8 cellular contexts compared by ENCODE assay signal in genomic region chr6:131808460-131809269, GRCh38. TPM values are rescaled to one million over a fixed set of nuclear protein-coding genes. Genes with fewer than 3 reads are reported as not detected.
DNase-seq lines count a peak whose midpoint lies in the region; ATAC-seq and FAIRE-seq lines count a peak whose summit lies in the region.

No MANE protein-coding gene starts in this region.

- H3K27me3 Mint-ChIP-seq in activated T-helper 1 cell treated with anti-CD3 and anti-CD28 coated beads, Interleukin-12 subunit alpha, Interleukin-12 subunit beta, Interleukin-2, Interleukin-4 antibody, amounts not matched to agents 30 ng/mL and 10 ng/mL and 1 ng/mL, durations not matched to agents 14 hours and 24 hours and 36 hours (ENCODE audit: insufficient read depth), result peaks cover 51% of the 10 kb centered on the region

- no peak for FAIRE-seq in RCC 7860 (lab: Jason Lieb, UNC)

- H3K9ac ChIP-seq in iPS-18a (ENCODE audit: low read length), result peak overlapping the region; percentile 59

- peak overlapping the region; percentile 70 for H3K4me3 Mint-ChIP-seq in activated T-helper 1 cell treated with anti-CD3 and anti-CD28 coated beads, Interleukin-12 subunit alpha, Interleukin-12 subunit beta, Interleukin-2, Interleukin-4 antibody, amounts not matched to agents 30 ng/mL and 10 ng/mL and 1 ng/mL, durations not matched to agents 14 hours and 24 hours and 36 hours
- H3K4me3 Mint-ChIP-seq in stimulated activated effector memory CD8-positive, alpha-beta T cell treated with anti-CD3 and anti-CD28 coated beads, Interleukin-12 subunit alpha, Interleukin-12 subunit beta, amount 100 ng/mL, for 72 hours, result peak overlapping the region; percentile 86

- peak; percentile 14 for ATAC-seq in HG02610 (IDR thresholded peaks at IDR 0.05; ENCODE audit: unreplicated experiment)
- ATAC-seq in stimulated activated effector memory CD8-positive, alpha-beta T cell treated with anti-CD3 and anti-CD28 coated beads, Interleukin-12 subunit alpha, Interleukin-12 subunit beta, amount 100 ng/mL, for 72 hours, result no peak
- ATAC-seq in HG03139 (IDR thresholded peaks at IDR 0.05; ENCODE audit: unreplicated experiment), result no peak

- H3K36me3 ChIP-seq in iPS-18a (ENCODE audit: control insufficient read depth, low read depth, low read length), result no peaks in the 10 kb centered on the region

- H3K4me1 Mint-ChIP-seq in activated T-helper 1 cell treated with anti-CD3 and anti-CD28 coated beads, Interleukin-12 subunit alpha, Interleukin-12 subunit beta, Interleukin-2, Interleukin-4 antibody, amounts not matched to agents 30 ng/mL and 10 ng/mL and 1 ng/mL, durations not matched to agents 14 hours and 24 hours and 36 hours (ENCODE audit: low read depth), result peaks cover 7% of the 10 kb centered on the region
- peaks cover 11% of the 10 kb centered on the region for H3K4me1 Mint-ChIP-seq in stimulated activated effector memory CD8-positive, alpha-beta T cell treated with anti-CD3 and anti-CD28 coated beads, Interleukin-12 subunit alpha, Interleukin-12 subunit beta, amount 100 ng/mL, for 72 hours

- no peak overlapping the region for H3K27ac Mint-ChIP-seq in activated T-helper 1 cell treated with anti-CD3 and anti-CD28 coated beads, Interleukin-12 subunit alpha, Interleukin-12 subunit beta, Interleukin-2, Interleukin-4 antibody, amounts not matched to agents 30 ng/mL and 10 ng/mL and 1 ng/mL, durations not matched to agents 14 hours and 24 hours and 36 hours
- H3K27ac Mint-ChIP-seq in stimulated activated effector memory CD8-positive, alpha-beta T cell treated with anti-CD3 and anti-CD28 coated beads, Interleukin-12 subunit alpha, Interleukin-12 subunit beta, amount 100 ng/mL, for 72 hours, result no peak overlapping the region

- DNase-seq in activated T-helper 1 cell treated with anti-CD3 and anti-CD28 coated beads, Interleukin-12 subunit alpha, Interleukin-12 subunit beta, Interleukin-2, Interleukin-4 antibody, amounts not matched to agents 30 ng/mL and 10 ng/mL and 1 ng/mL, durations not matched to agents 14 hours and 24 hours and 36 hours (ENCODE audit: low spot score), result no peak
- no peak for DNase-seq in stimulated activated effector memory CD8-positive, alpha-beta T cell treated with anti-CD3 and anti-CD28 coated beads, Interleukin-12 subunit alpha, Interleukin-12 subunit beta, amount 100 ng/mL, for 72 hours (ENCODE audit: low spot score in 2 of 2)
- DNase-seq in RCC 7860 (ENCODE audit: low spot score) (no peak), DMS79 (lab: John Stamatoyannopoulos, UW) (no peak), SHP77 (lab: John Stamatoyannopoulos, UW) (no peak)

- no peaks in the 10 kb centered on the region for H3K9me3 Mint-ChIP-seq in activated T-helper 1 cell treated with anti-CD3 and anti-CD28 coated beads, Interleukin-12 subunit alpha, Interleukin-12 subunit beta, Interleukin-2, Interleukin-4 antibody, amounts not matched to agents 30 ng/mL and 10 ng/mL and 1 ng/mL, durations not matched to agents 14 hours and 24 hours and 36 hours
- no peaks in the 10 kb centered on the region for H3K9me3 Mint-ChIP-seq in stimulated activated effector memory CD8-positive, alpha-beta T cell treated with anti-CD3 and anti-CD28 coated beads, Interleukin-12 subunit alpha, Interleukin-12 subunit beta, amount 100 ng/mL, for 72 hours

- no peaks in the 10 kb centered on the region for H3K36me3 Mint-ChIP-seq in activated T-helper 1 cell treated with anti-CD3 and anti-CD28 coated beads, Interleukin-12 subunit alpha, Interleukin-12 subunit beta, Interleukin-2, Interleukin-4 antibody, amounts not matched to agents 30 ng/mL and 10 ng/mL and 1 ng/mL, durations not matched to agents 14 hours and 24 hours and 36 hours (ENCODE audit: low read depth)
- H3K36me3 Mint-ChIP-seq in stimulated activated effector memory CD8-positive, alpha-beta T cell treated with anti-CD3 and anti-CD28 coated beads, Interleukin-12 subunit alpha, Interleukin-12 subunit beta, amount 100 ng/mL, for 72 hours, result peaks cover 5% of the 10 kb centered on the region

- H3K9me3 ChIP-seq in iPS-18a (ENCODE audit: control insufficient read depth, low read depth, low read length), result no peaks in the 10 kb centered on the region

- H3K27ac ChIP-seq in iPS-18a (ENCODE audit: low read length), result no peak overlapping the region

- peak overlapping the region; percentile 70 for H3K4me3 ChIP-seq in iPS-18a (ENCODE audit: low read length)

- intact Hi-C loops in activated T-helper 1 cell treated with anti-CD3 and anti-CD28 coated beads, Interleukin-12 subunit alpha, Interleukin-12 subunit beta, Interleukin-2, Interleukin-4 antibody, amounts not matched to agents 30 ng/mL and 10 ng/mL and 1 ng/mL, durations not matched to agents 14 hours and 24 hours and 36 hours (cut with micrococcal nuclease), result loop anchor here (10.0 kb wide), 2 partner anchors 124 to 174 kb away; partner anchors contain the start of gene ENPP3

- peaks cover 33% of the 10 kb centered on the region for H3K27me3 ChIP-seq in iPS-18a (ENCODE audit: control insufficient read depth, insufficient read depth, low read length)

- peaks cover 13% of the 10 kb centered on the region for H3K4me1 ChIP-seq in iPS-18a (ENCODE audit: control insufficient read depth, low read depth, low read length)

RNA-seq across cellular contexts. Expression of gene ENPP1, which starts 0.8 kb away (rescaled TPM):
- total RNA-seq in activated T-helper 1 cell treated with anti-CD3 and anti-CD28 coated beads, Interleukin-12 subunit alpha, Interleukin-12 subunit beta, Interleukin-2, Interleukin-4 antibody, amounts not matched to agents 30 ng/mL and 10 ng/mL and 1 ng/mL, durations not matched to agents 14 hours and 24 hours and 36 hours, result 1.0 and 1.2 TPM in 2 replicates
